Comparison of ENCODE assay signal across 11 cellular contexts in the genomic region with DNA sequence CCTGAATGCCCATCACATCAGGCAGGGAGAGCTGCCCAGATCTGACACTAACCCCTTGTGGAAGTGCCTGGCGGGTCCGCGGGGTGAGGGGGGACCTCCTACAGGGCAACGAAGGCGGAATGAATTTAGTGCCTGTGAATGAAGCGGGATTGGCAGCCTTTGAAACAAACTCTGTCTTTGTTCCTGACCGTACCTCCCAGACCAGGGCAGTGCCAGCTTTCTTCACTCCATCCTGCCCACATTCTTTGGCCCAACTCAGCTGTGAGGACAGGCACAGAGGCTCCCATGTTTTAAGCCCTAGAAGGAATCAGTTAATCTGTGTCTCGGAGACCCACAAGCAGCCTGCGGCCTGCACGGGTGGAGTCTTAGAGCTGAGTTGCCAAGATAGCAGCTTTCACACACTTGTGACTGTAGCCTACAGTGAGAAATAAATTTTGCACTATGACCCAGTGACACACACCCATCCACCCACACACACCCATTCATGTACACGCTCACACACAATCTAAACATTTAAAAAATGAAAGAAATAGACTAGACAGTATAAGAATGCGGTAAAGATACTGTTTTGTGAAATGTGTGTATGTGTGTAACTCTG.
A peak's percentile ranks its signal among the peaks of the same experiment; 100 is the strongest.
DNase-seq lines count a peak whose midpoint lies in the region; ATAC-seq and TF ChIP-seq lines count a peak whose summit lies in the region.
"Had no signal": no experiment of that assay in that cellular context is flagged by ENCODE, and none has a peak within 500 bp of the region (broad histone marks: within the 10 kb centered on the region; RNA-seq: fewer than 3 reads in every experiment).

No MANE protein-coding gene starts in this region.

- 19% methylated on average over 11 of the region's 12 CpGs for WGBS in mammary epithelial cell (ENCODE audit: low coverage, missing lambda C conversion rate)
- 80% methylated on average over 11 of the region's 12 CpGs for WGBS in mesenchymal stem cell

- no peak overlapping the region for H2AK5ac ChIP-seq in mesenchymal stem cell (ENCODE audit: low read length, severe bottlenecking)

- H3K4me2 ChIP-seq in mammary epithelial cell (ENCODE audit: insufficient read depth, low read depth, low read length): peak overlapping the region; percentile 3
- no peak overlapping the region for H3K4me2 ChIP-seq in mesenchymal stem cell (ENCODE audit: low read length, poor library complexity, severe bottlenecking)

- POLR2A ChIA-PET in activated CD4-positive, alpha-beta memory T cell treated with anti-CD3 and anti-CD28 coated beads for 36 hours (lab: Charles Lee): no interaction called here
- POLR2A ChIA-PET in activated CD4-positive, alpha-beta memory T cell treated with anti-CD3 and anti-CD28 coated beads, Interleukin-2, amount 10 ng/mL, durations not matched to agents 7 days and 5 days (lab: Charles Lee): no interaction called here

- dilution Hi-C loops in mammary epithelial cell (cut with HindIII; ENCODE audit: low sequenced_read_pairs): no loop called here

- intact Hi-C loops in activated CD4-positive, alpha-beta memory T cell treated with anti-CD3 and anti-CD28 coated beads for 36 hours (cut with micrococcal nuclease): no loop called here
- intact Hi-C loops in mammary epithelial cell (cut with micrococcal nuclease): no loop called here

- no peaks in the 10 kb centered on the region for H4K20me1 ChIP-seq in mammary epithelial cell (ENCODE audit: insufficient read depth, low read length)

- DNase-seq in activated CD4-positive, alpha-beta memory T cell treated with anti-CD3 and anti-CD28 coated beads for 36 hours: peak; percentile 17
- no peak for DNase-seq in activated CD4-positive, alpha-beta memory T cell treated with anti-CD3 and anti-CD28 coated beads, Interleukin-2, amount 10 ng/mL, durations not matched to agents 7 days and 5 days
- DNase-seq in mammary epithelial cell: peak; percentile 32
- DNase-seq in mesenchymal stem cell: no peak
- DNase-seq in stimulated activated effector memory CD8-positive, alpha-beta T cell treated with anti-CD3 and anti-CD28 coated beads, Interleukin-12 subunit alpha, Interleukin-12 subunit beta, amount 100 ng/mL, for 72 hours (ENCODE audit: low spot score in 2 of 2): no peak
- DNase-seq in inferior parietal cortex (ENCODE audit: extremely low spot score): no peak
- no peak for DNase-seq in NCI-H1417 (lab: John Stamatoyannopoulos, UW)
- DNase-seq: GOT3, NCI-H1092 treated with DMSO at 0.1 percent for 48 hours had no signal

- H2BK120ac ChIP-seq in mesenchymal stem cell (ENCODE audit: low read depth, low read length): no peak overlapping the region

- H4K91ac ChIP-seq in mesenchymal stem cell (ENCODE audit: low read length): peak overlapping the region; percentile 47

- H3K27ac ChIP-seq in mammary epithelial cell (ENCODE audit: insufficient read depth, low read depth, low read length) (peak overlapping the region; percentile 5), mesenchymal stem cell (ENCODE audit: low read length, poor library complexity, severe bottlenecking) (no peak overlapping the region)
- H3K27ac ChIP-seq: ascending aorta had no signal

- no peaks in the 10 kb centered on the region for H3K36me3 Mint-ChIP-seq in activated CD4-positive, alpha-beta memory T cell treated with anti-CD3 and anti-CD28 coated beads for 36 hours
- H3K36me3 Mint-ChIP-seq in activated CD4-positive, alpha-beta memory T cell treated with anti-CD3 and anti-CD28 coated beads, Interleukin-2, amount 10 ng/mL, durations not matched to agents 7 days and 5 days (ENCODE audit: low read depth): no peaks in the 10 kb centered on the region
- H3K36me3 Mint-ChIP-seq in stimulated activated effector memory CD8-positive, alpha-beta T cell treated with anti-CD3 and anti-CD28 coated beads, Interleukin-12 subunit alpha, Interleukin-12 subunit beta, amount 100 ng/mL, for 72 hours: no peaks in the 10 kb centered on the region

- peak; percentile 6 for ATAC-seq in stimulated activated effector memory CD8-positive, alpha-beta T cell treated with anti-CD3 and anti-CD28 coated beads, Interleukin-12 subunit alpha, Interleukin-12 subunit beta, amount 100 ng/mL, for 72 hours
- no peak for ATAC-seq in GM18873 (IDR thresholded peaks at IDR 0.05; ENCODE audit: low FRiP score, unreplicated experiment)

- H3K4me3 ChIP-seq in mammary epithelial cell (replicated peaks in 1 of 3; ENCODE audit: insufficient read depth in 1 of 3, low read depth in 2 of 3, low read length in 3 of 3) (no peak overlapping the region), mesenchymal stem cell (ENCODE audit: insufficient read depth in 1 of 2, low read depth in 1 of 2, low read length in 2 of 2) (no peak overlapping the region)
- H3K4me3 ChIP-seq: ascending aorta had no signal

- H3K9me3 Mint-ChIP-seq in activated CD4-positive, alpha-beta memory T cell treated with anti-CD3 and anti-CD28 coated beads for 36 hours: no peaks in the 10 kb centered on the region
- no peaks in the 10 kb centered on the region for H3K9me3 Mint-ChIP-seq in activated CD4-positive, alpha-beta memory T cell treated with anti-CD3 and anti-CD28 coated beads, Interleukin-2, amount 10 ng/mL, durations not matched to agents 7 days and 5 days
- no peaks in the 10 kb centered on the region for H3K9me3 Mint-ChIP-seq in stimulated activated effector memory CD8-positive, alpha-beta T cell treated with anti-CD3 and anti-CD28 coated beads, Interleukin-12 subunit alpha, Interleukin-12 subunit beta, amount 100 ng/mL, for 72 hours

- CTCF ChIA-PET in activated CD4-positive, alpha-beta memory T cell treated with anti-CD3 and anti-CD28 coated beads for 36 hours (lab: Charles Lee): interaction anchor here (0.6 to 4.4 kb wide), 2 partner anchors 9 to 132 kb away, joined by 4 to 38 read pairs; no protein-coding TSS in a partner anchor
- CTCF ChIA-PET in activated CD4-positive, alpha-beta memory T cell treated with anti-CD3 and anti-CD28 coated beads, Interleukin-2, amount 10 ng/mL, durations not matched to agents 7 days and 5 days (lab: Charles Lee): interaction anchor here (5.3 kb wide), 1 partner anchor 134 kb away, joined by 76 read pairs; no protein-coding TSS in a partner anchor
- CTCF ChIA-PET in mammary epithelial cell (lab: Charles Lee; ENCODE audit: low non-redundant PET): no interaction called here

- H3K4me1 ChIP-seq in mammary epithelial cell (ENCODE audit: insufficient read depth, low read length) (peaks cover 26% of the 10 kb centered on the region), mesenchymal stem cell (ENCODE audit: control insufficient read depth, insufficient read depth, low read depth, low read length) (peaks cover 9% of the 10 kb centered on the region)

- BruUV-seq in mammary epithelial cell (replicated peaks; lab: Mats Ljungman, UMichigan): no TSS peak

- H3K18ac ChIP-seq in mesenchymal stem cell (ENCODE audit: low read depth in 1 of 2, low read length in 2 of 2): no peak overlapping the region

- TF ChIP-seq CTCF in mammary epithelial cell (conservative IDR thresholded peaks at IDR 0.05 in 1 of 2, IDR thresholded peaks at IDR 0.05 in 1 of 2; ENCODE audit: extremely low read depth in 1 of 2, insufficient read depth in 1 of 2, low read depth in 1 of 2, low read length in 2 of 2): no peak

- peaks cover 27% of the 10 kb centered on the region for H3K4me1 Mint-ChIP-seq in activated CD4-positive, alpha-beta memory T cell treated with anti-CD3 and anti-CD28 coated beads for 36 hours (ENCODE audit: low read depth)
- peaks cover 21% of the 10 kb centered on the region for H3K4me1 Mint-ChIP-seq in activated CD4-positive, alpha-beta memory T cell treated with anti-CD3 and anti-CD28 coated beads, Interleukin-2, amount 10 ng/mL, durations not matched to agents 7 days and 5 days
- H3K4me1 Mint-ChIP-seq in stimulated activated effector memory CD8-positive, alpha-beta T cell treated with anti-CD3 and anti-CD28 coated beads, Interleukin-12 subunit alpha, Interleukin-12 subunit beta, amount 100 ng/mL, for 72 hours: peaks cover 32% of the 10 kb centered on the region

- H3K23ac ChIP-seq in mesenchymal stem cell (ENCODE audit: low read length in 2 of 2): no peak overlapping the region

- no peaks in the 10 kb centered on the region for H3K79me2 ChIP-seq in mammary epithelial cell (ENCODE audit: insufficient read depth, low read length)

- H3K4me3 Mint-ChIP-seq in activated CD4-positive, alpha-beta memory T cell treated with anti-CD3 and anti-CD28 coated beads for 36 hours: no peak overlapping the region
- no peak overlapping the region for H3K4me3 Mint-ChIP-seq in activated CD4-positive, alpha-beta memory T cell treated with anti-CD3 and anti-CD28 coated beads, Interleukin-2, amount 10 ng/mL, durations not matched to agents 7 days and 5 days
- H3K4me3 Mint-ChIP-seq in stimulated activated effector memory CD8-positive, alpha-beta T cell treated with anti-CD3 and anti-CD28 coated beads, Interleukin-12 subunit alpha, Interleukin-12 subunit beta, amount 100 ng/mL, for 72 hours: no peak overlapping the region

- H3K79me1 ChIP-seq in mesenchymal stem cell (replicated peaks; ENCODE audit: low read length, poor library complexity, severe bottlenecking): no peaks in the 10 kb centered on the region

- H2AFZ ChIP-seq in mammary epithelial cell (ENCODE audit: low read depth, low read length) (peak overlapping the region; percentile 83), mesenchymal stem cell (ENCODE audit: low read depth, low read length) (no peak overlapping the region)

- no peak overlapping the region for H2BK12ac ChIP-seq in mesenchymal stem cell (ENCODE audit: low read length in 2 of 2)

- in situ Hi-C loops in mammary epithelial cell (cut with MboI; ENCODE audit: low sequenced_read_pairs in 2 of 2): loop anchor here (5.0 kb wide), 1 partner anchor 128 kb away; no protein-coding TSS in a partner anchor

- no peak overlapping the region for H3K27ac Mint-ChIP-seq in activated CD4-positive, alpha-beta memory T cell treated with anti-CD3 and anti-CD28 coated beads for 36 hours
- H3K27ac Mint-ChIP-seq in activated CD4-positive, alpha-beta memory T cell treated with anti-CD3 and anti-CD28 coated beads, Interleukin-2, amount 10 ng/mL, durations not matched to agents 7 days and 5 days: no peak overlapping the region
- H3K27ac Mint-ChIP-seq in stimulated activated effector memory CD8-positive, alpha-beta T cell treated with anti-CD3 and anti-CD28 coated beads, Interleukin-12 subunit alpha, Interleukin-12 subunit beta, amount 100 ng/mL, for 72 hours: no peak overlapping the region

- H3K9me3 ChIP-seq in mammary epithelial cell (replicated peaks; ENCODE audit: insufficient read depth, low read length) (no peaks in the 10 kb centered on the region), mesenchymal stem cell (ENCODE audit: control insufficient read depth, low read length) (no peaks in the 10 kb centered on the region)
- H3K9me3 ChIP-seq: ascending aorta had no signal

- H3K9ac ChIP-seq in mammary epithelial cell (ENCODE audit: insufficient read depth, low read length) (no peak overlapping the region), mesenchymal stem cell (ENCODE audit: low read length) (peak overlapping the region; percentile 65)

- no peak overlapping the region for H3K14ac ChIP-seq in mesenchymal stem cell (ENCODE audit: low read length in 2 of 2)

- H3K4ac ChIP-seq in mesenchymal stem cell (ENCODE audit: low read depth in 1 of 2, low read length in 2 of 2): no peak overlapping the region

- peak overlapping the region; percentile 65 for H2BK15ac ChIP-seq in mesenchymal stem cell (ENCODE audit: low read depth, poor library complexity, severe bottlenecking)

- peak overlapping the region; percentile 33 for H4K8ac ChIP-seq in mesenchymal stem cell (ENCODE audit: low read length)

- H3K36me3 ChIP-seq in mammary epithelial cell (ENCODE audit: insufficient read depth, low read length) (no peaks in the 10 kb centered on the region), mesenchymal stem cell (ENCODE audit: control insufficient read depth in 1 of 2, insufficient read depth in 2 of 2, low read depth in 1 of 2, low read length in 2 of 2) (no peaks in the 10 kb centered on the region)
- H3K36me3 ChIP-seq: ascending aorta had no signal

- H3K27me3 ChIP-seq in mammary epithelial cell (ENCODE audit: insufficient read depth, low read length): no peaks in the 10 kb centered on the region
- no peaks in the 10 kb centered on the region for H3K27me3 ChIP-seq in mesenchymal stem cell (ENCODE audit: control insufficient read depth in 1 of 2, insufficient read depth in 1 of 2, low read length in 2 of 2)
- H3K27me3 ChIP-seq: ascending aorta had no signal

- no peak overlapping the region for H2BK5ac ChIP-seq in mesenchymal stem cell (ENCODE audit: low read depth, low read length, poor library complexity, severe bottlenecking)

- peaks cover 1% of the 10 kb centered on the region for H3K27me3 Mint-ChIP-seq in activated CD4-positive, alpha-beta memory T cell treated with anti-CD3 and anti-CD28 coated beads for 36 hours
- no peaks in the 10 kb centered on the region for H3K27me3 Mint-ChIP-seq in activated CD4-positive, alpha-beta memory T cell treated with anti-CD3 and anti-CD28 coated beads, Interleukin-2, amount 10 ng/mL, durations not matched to agents 7 days and 5 days

Comparison
In these comparisons a context has a peak if more than half of its experiments do, and no peak if none do; other contexts are left out.
1. DNase-seq: peak in activated CD4-positive, alpha-beta memory T cell treated with anti-CD3 and anti-CD28 coated beads for 36 hours (single experiment) and mammary epithelial cell (single experiment); none in activated CD4-positive, alpha-beta memory T cell treated with anti-CD3 and anti-CD28 coated beads, Interleukin-2, amount 10 ng/mL, durations not matched to agents 7 days and 5 days (single experiment), mesenchymal stem cell (single experiment), stimulated activated effector memory CD8-positive, alpha-beta T cell treated with anti-CD3 and anti-CD28 coated beads, Interleukin-12 subunit alpha, Interleukin-12 subunit beta, amount 100 ng/mL, for 72 hours (0 of 2), inferior parietal cortex (single experiment) and NCI-H1417 (0 of 3).